In genomic region chr2:133344864-133345263, GRCh38 we compare ENCODE assay signal across 27 cellular contexts.
"Had no signal": no experiment of that assay in that cellular context is flagged by ENCODE, and none has a peak within 500 bp of the region (broad histone marks: within the 10 kb centered on the region; RNA-seq: fewer than 3 reads in every experiment).

No MANE protein-coding gene starts in this region.

- H3K9ac ChIP-seq: parathyroid adenoma had no signal

- H3K27ac ChIP-seq: adrenal gland, body of pancreas, colonic mucosa, lower lobe of right lung, parathyroid adenoma, psoas muscle, right atrium auricular region, stomach, tibial artery, upper lobe of right lung, VCaP had no signal

- H3K36me3 ChIP-seq: adrenal gland, colonic mucosa, lower lobe of right lung, right atrium auricular region, stomach, tibial artery, upper lobe of right lung had no signal

- H2AFZ ChIP-seq: parathyroid adenoma had no signal

- ATAC-seq: body of pancreas; left lobe of liver; lower lobe of right lung; naive thymus-derived CD8-positive, alpha-beta T cell; psoas muscle; stimulated activated naive B cell treated with anti-CD40 and anti-IgM and Interleukin-4, amounts not matched to agents 10 μg/mL and 1 μg/mL and 100 μg/mL, for 72 hours; upper lobe of right lung had no signal

- H3K4me3 ChIP-seq: adrenal gland, body of pancreas, colonic mucosa, lower lobe of right lung, psoas muscle, right atrium auricular region, stomach, tibial artery, upper lobe of right lung had no signal

- H3K9me3 ChIP-seq: adrenal gland, body of pancreas, colonic mucosa, lower lobe of right lung, psoas muscle, right atrium auricular region, stomach, tibial artery, upper lobe of right lung had no signal

- H3K27me3 ChIP-seq: adrenal gland, body of pancreas, colonic mucosa, right atrium auricular region, stomach, tibial artery, upper lobe of right lung had no signal

- H3K4me1 ChIP-seq: adrenal gland, body of pancreas, colonic mucosa, lower lobe of right lung, parathyroid adenoma, psoas muscle, right atrium auricular region, stomach, tibial artery, upper lobe of right lung had no signal

- DNase-seq: activated CD4-positive, alpha-beta T cell treated with anti-CD3 and anti-CD28 coated beads for 48 hours; activated CD4-positive, alpha-beta T cell treated with anti-CD3 and anti-CD28 coated beads, Interleukin-2, amount 50 U/mL, for 48 hours; activated CD8-positive, alpha-beta memory T cell treated with anti-CD3 and anti-CD28 coated beads for 24 hours; activated effector memory CD4-positive, alpha-beta T cell treated with Interleukin-2 at 50 U/mL for 16 hours; activated naive CD4-positive, alpha-beta T cell treated with anti-CD3 and anti-CD28 coated beads for 36 hours; activated naive CD8-positive, alpha-beta T cell treated with anti-CD3 and anti-CD28 coated beads for 36 hours; adrenal gland; aorta; body of pancreas; colonic mucosa; effector memory CD4-positive, alpha-beta T cell; kidney glomerular epithelial cell; lower lobe of right lung; mesenchymal stem cell; naive thymus-derived CD8-positive, alpha-beta T cell; nucleus accumbens; psoas muscle; stimulated activated CD4-positive, alpha-beta T cell treated with anti-CD3 and anti-CD28 coated beads, Interleukin-15, amount 100 ng/mL, for 24 hours; stimulated activated CD4-positive, alpha-beta T cell treated with anti-CD3 and anti-CD28 coated beads, Interleukin-2, amount 100 ng/mL, for 24 hours; stimulated activated naive B cell treated with anti-CD40 and anti-IgM and Interleukin-4, amounts not matched to agents 10 μg/mL and 1 μg/mL and 100 μg/mL, for 72 hours; stomach; tibial artery; upper lobe of right lung had no signal

- H3K79me2 ChIP-seq: parathyroid adenoma had no signal
